ENCODE assay signal across 10 cellular contexts in the genomic region with DNA sequence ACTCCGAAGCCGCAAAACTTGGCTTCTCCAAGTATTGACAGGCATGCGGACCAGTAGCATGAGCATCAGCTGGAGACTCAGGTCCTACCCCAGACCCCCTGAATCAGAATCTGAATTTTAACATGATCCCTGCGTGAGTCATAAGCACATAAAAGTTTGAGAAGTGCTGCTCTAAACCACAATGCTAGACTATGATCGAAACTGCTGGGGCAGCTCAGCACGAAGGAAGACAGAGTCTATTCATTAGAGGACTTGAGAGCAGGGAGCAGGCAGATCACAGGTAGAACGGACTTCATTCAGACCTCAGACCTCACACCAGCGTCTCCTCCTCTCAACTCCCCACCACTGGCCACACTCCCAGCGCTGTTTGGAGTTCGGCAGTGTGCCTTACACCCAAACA. TPM values are rescaled to one million over a fixed set of nuclear protein-coding genes. Genes with fewer than 3 reads are reported as not detected.
DNase-seq lines count a peak whose midpoint lies in the region; ATAC-seq, FAIRE-seq and TF ChIP-seq lines count a peak whose summit lies in the region.
"Had no signal": no experiment of that assay in that cellular context is flagged by ENCODE, and none has a peak within 500 bp of the region (broad histone marks: within the 10 kb centered on the region; RNA-seq: fewer than 3 reads in every experiment).

No MANE protein-coding gene starts in this region.

- peaks cover 51% of the 10 kb centered on the region for H3K4me1 Mint-ChIP-seq in activated T-cell treated with anti-CD3 and anti-CD28 coated beads, Interleukin-2, amount 50 U/mL, for 4 hours (ENCODE audit: low read depth)
- H3K4me1 Mint-ChIP-seq in central memory CD8-positive, alpha-beta T cell = peaks cover 68% of the 10 kb centered on the region

- peaks cover 23% of the 10 kb centered on the region for H3K36me3 Mint-ChIP-seq in activated T-cell treated with anti-CD3 and anti-CD28 coated beads, Interleukin-2, amount 50 U/mL, for 4 hours (ENCODE audit: insufficient read depth)
- H3K36me3 Mint-ChIP-seq in central memory CD8-positive, alpha-beta T cell (ENCODE audit: insufficient read depth) = peaks cover 21% of the 10 kb centered on the region

- no peak overlapping the region for H3K4me3 ChIP-seq in stomach
- H3K4me3 ChIP-seq in Peyer's patch = no peak overlapping the region
- H3K4me3 ChIP-seq in thyroid gland (replicated peaks in 1 of 3) = no peak overlapping the region
- H3K4me3 ChIP-seq: PC-9 had no signal

- H3K9me3 ChIP-seq in stomach (no peaks in the 10 kb centered on the region), Peyer's patch (no peaks in the 10 kb centered on the region), thyroid gland (no peaks in the 10 kb centered on the region)

- 70 to 84% (median 76%) methylated on average over 10 of the region's 10 CpGs for WGBS in stomach, 5 donors
- WGBS in thyroid gland, 2 donors = 90 to 92% methylated on average over 10 of the region's 10 CpGs

- TF ChIP-seq CTCF in stomach (IDR thresholded peaks at IDR 0.05) (no peak), Peyer's patch (IDR thresholded peaks at IDR 0.05) (no peak), thyroid gland (IDR thresholded peaks at IDR 0.05) (no peak)

- DNase-seq in activated T-cell treated with anti-CD3 and anti-CD28 coated beads, Interleukin-2, amount 50 U/mL, for 4 hours = peak; percentile 32
- DNase-seq in activated T-cell treated with anti-CD3 and anti-CD28 coated beads for 4 hours (no peak), RCC 7860 (ENCODE audit: low spot score) (peak; percentile 6), stomach (no peak), Peyer's patch (no peak), thyroid gland (no peak)
- DNase-seq in central memory CD8-positive, alpha-beta T cell (ENCODE audit: low spot score in 2 of 2) = no peak
- DNase-seq: amniotic stem cell, PC-9 had no signal

- peaks cover 12 to 88% (median 48%) of the 10 kb centered on the region in 4 donors for H3K4me1 ChIP-seq in stomach
- H3K4me1 ChIP-seq in Peyer's patch = peaks cover 0 to 73% (median 2%) of the 10 kb centered on the region in 4 donors
- no peaks in the 10 kb centered on the region for H3K4me1 ChIP-seq in thyroid gland

- intact Hi-C loops in stomach (cut with DNase I; ENCODE audit: low total_unique reads) (no loop called here), thyroid gland (cut with DNase I) (no loop called here)

- TF ChIP-seq EP300 in stomach (IDR thresholded peaks at IDR 0.05) = no peak

- H3K27me3 Mint-ChIP-seq in activated T-cell treated with anti-CD3 and anti-CD28 coated beads, Interleukin-2, amount 50 U/mL, for 4 hours (ENCODE audit: low read depth) = no peaks in the 10 kb centered on the region
- H3K27me3 Mint-ChIP-seq in central memory CD8-positive, alpha-beta T cell = no peaks in the 10 kb centered on the region

- no peaks in the 10 kb centered on the region for H3K9me3 Mint-ChIP-seq in activated T-cell treated with anti-CD3 and anti-CD28 coated beads, Interleukin-2, amount 50 U/mL, for 4 hours
- no peaks in the 10 kb centered on the region for H3K9me3 Mint-ChIP-seq in central memory CD8-positive, alpha-beta T cell

- ATAC-seq in activated T-cell treated with anti-CD3 and anti-CD28 coated beads, Interleukin-2, amount 50 U/mL, for 4 hours = peak; percentile 86 to 94
- peak; percentile 74 for ATAC-seq in central memory CD8-positive, alpha-beta T cell (replicated peaks; ENCODE audit: extremely low read depth, poor library complexity, severe bottlenecking)
- ATAC-seq in HG03280 (IDR thresholded peaks at IDR 0.05; ENCODE audit: unreplicated experiment) = no peak

- no peaks in the 10 kb centered on the region for H3K27me3 ChIP-seq in stomach
- H3K27me3 ChIP-seq in Peyer's patch = no peaks in the 10 kb centered on the region
- no peaks in the 10 kb centered on the region for H3K27me3 ChIP-seq in thyroid gland

- peak overlapping the region; percentile 49 for H3K4me3 Mint-ChIP-seq in activated T-cell treated with anti-CD3 and anti-CD28 coated beads, Interleukin-2, amount 50 U/mL, for 4 hours
- H3K4me3 Mint-ChIP-seq in central memory CD8-positive, alpha-beta T cell = peak overlapping the region; percentile 29

- H3K27ac ChIP-seq in stomach (peak overlapping the region in 3 of 5 donors; percentile 26 to 89 (median 80)), Peyer's patch (peak overlapping the region in 2 of 4 donors; percentile 36 to 55), thyroid gland (no peak overlapping the region)
- H3K27ac ChIP-seq: PC-9 had no signal

- FAIRE-seq in RCC 7860 (lab: Jason Lieb, UNC) = no peak

- H3K27ac Mint-ChIP-seq in central memory CD8-positive, alpha-beta T cell (ENCODE audit: low read depth) = peak overlapping the region; percentile 74

- H3K36me3 ChIP-seq in stomach = peaks cover 34 to 85% (median 80%) of the 10 kb centered on the region in 4 donors
- H3K36me3 ChIP-seq in Peyer's patch = peaks cover 0 to 49% (median 0%) of the 10 kb centered on the region in 3 donors
- H3K36me3 ChIP-seq in thyroid gland = peaks cover 8 to 22% of the 10 kb centered on the region in 2 donors

- no peak for TF ChIP-seq POLR2A in stomach (IDR thresholded peaks at IDR 0.05)
- no peak for TF ChIP-seq POLR2A in Peyer's patch (IDR thresholded peaks at IDR 0.05)
- no peak for TF ChIP-seq POLR2A in thyroid gland (IDR thresholded peaks at IDR 0.05)

RNA-seq across cellular contexts. Expression of a gene that starts 16.9 kb away (rescaled TPM):
- total RNA-seq in activated T-cell treated with anti-CD3 and anti-CD28 coated beads, Interleukin-2, amount 50 U/mL, for 4 hours = 10 to 100 TPM; 14.5 to 20.7 (median 16.6) TPM
- 10 to 100 TPM; 28.8 to 93.3 (median 31.9) TPM for total RNA-seq in stomach
- 10 to 100 TPM in 2 of 3 donors, 1 to 10 TPM in 1; 7.5 to 22.8 (median 11.0) TPM for polyA plus RNA-seq in stomach
- 100 to 1,000 TPM in 3 of 4 donors, 10 to 100 TPM in 1; 34.7 to 159 (median 110) TPM for total RNA-seq in Peyer's patch
- total RNA-seq in thyroid gland = 10 to 100 TPM; 21.2 to 27.4 (median 22.3) TPM

RNA-seq across cellular contexts. Expression of a gene that starts 46.0 kb away (rescaled TPM):
- total RNA-seq in activated T-cell treated with anti-CD3 and anti-CD28 coated beads, Interleukin-2, amount 50 U/mL, for 4 hours = 10 to 100 TPM; 51.1 to 67.1 (median 58.7) TPM
- total RNA-seq in stomach = 10 to 100 TPM in 4 of 5 donors, 1 to 10 TPM in 1; 2.3 to 97.4 (median 16.7) TPM
- 1 to 10 TPM; 3.5 to 9.8 (median 6.5) TPM for polyA plus RNA-seq in stomach
- total RNA-seq in Peyer's patch = 10 to 100 TPM; 16.5 to 39.1 (median 27.7) TPM
- total RNA-seq in thyroid gland = 10 to 100 TPM; 12.1 to 31.0 (median 25.0) TPM

RNA-seq across cellular contexts. Expression of a gene that starts 53.5 kb away (rescaled TPM):
- total RNA-seq in activated T-cell treated with anti-CD3 and anti-CD28 coated beads, Interleukin-2, amount 50 U/mL, for 4 hours = 1 to 10 TPM in 1 of 3 donors, under 1 TPM in 2; 0.82 to 1.1 (median 0.84) TPM
- total RNA-seq in stomach (10 to 100 TPM in 2 of 5 donors, 1 to 10 TPM in 2, not detected in 1; 5.5 to 16.1 (median 9.3) TPM), Peyer's patch (1 to 10 TPM in 3 of 4 donors, under 1 TPM in 1; 0.53 to 6.6 (median 2.7) TPM), thyroid gland (10 to 100 TPM in 1 of 4 donors, 1 to 10 TPM in 3; 3.8 to 13.3 (median 7.3) TPM)
- 10 to 100 TPM in 1 of 3 donors, 1 to 10 TPM in 2; 9.6 to 39.5 (median 9.9) TPM for polyA plus RNA-seq in stomach

Comparison
In these comparisons a context has a peak if more than half of its experiments do, and no peak if none do; other contexts are left out.
1. DNase-seq: peak in activated T-cell treated with anti-CD3 and anti-CD28 coated beads, Interleukin-2, amount 50 U/mL, for 4 hours (single experiment) and RCC 7860 (single experiment); none in activated T-cell treated with anti-CD3 and anti-CD28 coated beads for 4 hours (single experiment), central memory CD8-positive, alpha-beta T cell (0 of 2), stomach (single experiment), Peyer's patch (0 of 3) and thyroid gland (0 of 2).
2. H3K27ac ChIP-seq: peak in stomach (3 of 5); none in thyroid gland (0 of 3).